ENCODE assay signal across 10 cellular contexts in genomic region chr9:125744616-125745387, GRCh38. TPM values are rescaled to one million over a fixed set of nuclear protein-coding genes. Genes with fewer than 3 reads are reported as not detected.
DNase-seq lines count a peak whose midpoint lies in the region; ATAC-seq and TF ChIP-seq lines count a peak whose summit lies in the region.
"Had no signal": no experiment of that assay in that cellular context is flagged by ENCODE, and none has a peak within 500 bp of the region (broad histone marks: within the 10 kb centered on the region; RNA-seq: fewer than 3 reads in every experiment).

No MANE protein-coding gene starts in this region.

- TF ChIP-seq EP300 in upper lobe of left lung (IDR thresholded peaks at IDR 0.05): no peak

- H3K9ac ChIP-seq in rectal smooth muscle tissue (ENCODE audit: low read length): no peak overlapping the region

- TF ChIP-seq POLR2A in upper lobe of left lung (IDR thresholded peaks at IDR 0.05): no peak

- 75 to 87% methylated on average over 7 of the region's 7 CpGs for WGBS in upper lobe of left lung, 2 donors

- H3K27ac ChIP-seq in rectal smooth muscle tissue (ENCODE audit: low read depth, low read length) (peak overlapping the region; percentile 66), upper lobe of left lung (no peak overlapping the region)

- H3K4me3 ChIP-seq in rectal smooth muscle tissue (ENCODE audit: low read length): no peak overlapping the region
- H3K4me3 ChIP-seq in upper lobe of left lung: no peak overlapping the region

- H3K36me3 ChIP-seq in rectal smooth muscle tissue (ENCODE audit: control insufficient read depth, insufficient read depth, low read length) (no peaks in the 10 kb centered on the region), upper lobe of left lung (no peaks in the 10 kb centered on the region)

- H3K9me3 Mint-ChIP-seq in endothelial cell (ENCODE audit: unreplicated experiment): no peaks in the 10 kb centered on the region

- intact Hi-C loops in Right ventricle myocardium inferior (cut with DNase I): loop anchor here (5.0 kb wide), 4 partner anchors 38 to 338 kb away; partner anchors contain the start of gene MAPKAP1

- peaks cover 4% of the 10 kb centered on the region for H3K4me1 Mint-ChIP-seq in endothelial cell (ENCODE audit: unreplicated experiment)

- peaks cover 4% of the 10 kb centered on the region for H3K27me3 Mint-ChIP-seq in endothelial cell (ENCODE audit: unreplicated experiment)

- no peaks in the 10 kb centered on the region for H3K27me3 ChIP-seq in rectal smooth muscle tissue (ENCODE audit: control insufficient read depth, insufficient read depth, low read length)
- no peaks in the 10 kb centered on the region for H3K27me3 ChIP-seq in upper lobe of left lung
- H3K27me3 ChIP-seq: testis had no signal

- ATAC-seq in upper lobe of left lung (ENCODE audit: low FRiP score in 2 of 2): no peak
- ATAC-seq in Right ventricle myocardium inferior: no peak

- peak overlapping the region; percentile 94 for H3K4me3 Mint-ChIP-seq in endothelial cell (ENCODE audit: unreplicated experiment)

- no peaks in the 10 kb centered on the region for H3K9me3 ChIP-seq in upper lobe of left lung
- H3K9me3 ChIP-seq: testis had no signal

- DNase-seq in Daoy (ENCODE audit: low read depth): peak; percentile 43
- DNase-seq in NCI-H69 (lab: John Stamatoyannopoulos, UW): peak; percentile 39
- DNase-seq in endothelial cell (ENCODE audit: low spot score): no peak
- DNase-seq in upper lobe of left lung: no peak
- no peak for DNase-seq in superior temporal gyrus (ENCODE audit: extremely low spot score)
- no peak for DNase-seq in Right ventricle myocardium inferior (ENCODE audit: missing footprints)
- DNase-seq: activated T-cell treated with anti-CD3 and anti-CD28 coated beads for 4 hours, left cardiac atrium, testis had no signal

- H3K4me1 ChIP-seq in rectal smooth muscle tissue (ENCODE audit: control insufficient read depth, insufficient read depth, low read length) (peaks cover 9% of the 10 kb centered on the region), upper lobe of left lung (peaks cover 11 to 19% (median 14%) of the 10 kb centered on the region in 4 donors)

- TF ChIP-seq CTCF in endothelial cell (IDR thresholded peaks at IDR 0.05; ENCODE audit: unreplicated experiment) (no peak), upper lobe of left lung (IDR thresholded peaks at IDR 0.05) (no peak)

- peak overlapping the region; percentile 20 for H3K27ac Mint-ChIP-seq in endothelial cell (ENCODE audit: unreplicated experiment)

- H3K36me3 Mint-ChIP-seq in endothelial cell (ENCODE audit: low read depth, unreplicated experiment): no peaks in the 10 kb centered on the region

RNA-seq across cellular contexts. Expression of gene PBX3, which starts 2.4 kb away (rescaled TPM):
- 30.6 and 51.9 TPM in 2 replicates for total RNA-seq in Daoy (2014; rRNA removed; shearing (Covaris generic))
- total RNA-seq in endothelial cell (ENCODE audit: unreplicated experiment) (37.6 TPM), upper lobe of left lung (10 to 100 TPM; 25.7 to 57.6 (median 41.9) TPM), Right ventricle myocardium inferior (49.4 TPM)

RNA-seq across cellular contexts. Expression of gene MAPKAP1, which starts 37.8 kb away (rescaled TPM):
- total RNA-seq in Daoy (2014; rRNA removed; shearing (Covaris generic)): 147 and 173 TPM in 2 replicates
- total RNA-seq in endothelial cell (ENCODE audit: unreplicated experiment): 74.6 TPM
- 10 to 100 TPM; 60.8 to 84.0 (median 71.5) TPM for total RNA-seq in upper lobe of left lung
- 122 TPM for total RNA-seq in Right ventricle myocardium inferior

Comparison
In these comparisons a context has a peak if more than half of its experiments do, and no peak if none do; other contexts are left out.
1. DNase-seq: peak in Daoy (single experiment) and NCI-H69 (single experiment); none in endothelial cell (single experiment), upper lobe of left lung (0 of 2), superior temporal gyrus (single experiment) and Right ventricle myocardium inferior (single experiment).